Comparison of ENCODE assay signal across 8 cellular contexts in genomic region chr6:5085638-5086293, GRCh38. TPM values are rescaled to one million over a fixed set of nuclear protein-coding genes. Genes with fewer than 3 reads are reported as not detected.
DNase-seq lines count a peak whose midpoint lies in the region; ATAC-seq and TF ChIP-seq lines count a peak whose summit lies in the region.

No MANE protein-coding gene starts in this region.

- peak overlapping the region; percentile 85 for H3K4me2 ChIP-seq in fibroblast of lung (ENCODE audit: extremely low read depth, insufficient read depth, low read length)
- peak overlapping the region; percentile 97 for H3K4me2 ChIP-seq in neuronal stem cell (ENCODE audit: insufficient read depth, low read length, poor library complexity, severe bottlenecking)

- H2BK12ac ChIP-seq in neuronal stem cell (ENCODE audit: low read length) = peak overlapping the region; percentile 16

- H3K9me3 ChIP-seq in RWPE2 (ENCODE audit: severe bottlenecking) (no peaks in the 10 kb centered on the region), fibroblast of lung (ENCODE audit: control insufficient read depth, insufficient read depth, low read depth, low read length) (no peaks in the 10 kb centered on the region), neuronal stem cell (replicated peaks in 1 of 2; ENCODE audit: control insufficient read depth in 2 of 2, insufficient read depth in 1 of 2, low read depth in 1 of 2, low read length in 2 of 2) (peaks cover 0 to 5% of the 10 kb centered on the region in 2 donors)

- no peak overlapping the region for H2AK5ac ChIP-seq in neuronal stem cell (ENCODE audit: low read depth, low read length)

- no peaks in the 10 kb centered on the region for H4K20me1 ChIP-seq in fibroblast of lung (ENCODE audit: control insufficient read depth, extremely low read depth, insufficient read depth, low read length)

- H3K27me3 ChIP-seq in RWPE2 (ENCODE audit: insufficient read depth, poor library complexity, severe bottlenecking) (no peaks in the 10 kb centered on the region), fibroblast of lung (ENCODE audit: control insufficient read depth, insufficient read depth, low read length) (peaks cover 5% of the 10 kb centered on the region), neuronal stem cell (ENCODE audit: control insufficient read depth in 3 of 3, insufficient read depth in 3 of 3, low read depth in 1 of 3, low read length in 3 of 3) (peaks cover 35 to 49% (median 47%) of the 10 kb centered on the region in 3 experiments)

- H3K4ac ChIP-seq in neuronal stem cell (ENCODE audit: low read length) = no peak overlapping the region

- H3K36me3 ChIP-seq in RWPE2 (ENCODE audit: low read depth) (no peaks in the 10 kb centered on the region), fibroblast of lung (ENCODE audit: control insufficient read depth, insufficient read depth, low read length) (no peaks in the 10 kb centered on the region), neuronal stem cell (replicated peaks in 1 of 2; ENCODE audit: control insufficient read depth in 2 of 2, insufficient read depth in 2 of 2, low read length in 2 of 2) (no peaks in the 10 kb centered on the region)

- WGBS in neuronal stem cell (ENCODE audit: extremely low coverage in 2 of 2, insufficient read length in 2 of 2, insufficient replicate concordance in 1 of 2), 2 donors = no CpG with 5 or more reads among the region's 75 CpGs

- H2BK15ac ChIP-seq in neuronal stem cell (ENCODE audit: low read length) = peak overlapping the region; percentile 2

- peak overlapping the region; percentile 82 for H3K23ac ChIP-seq in neuronal stem cell (ENCODE audit: low read depth, low read length, poor library complexity)

- H2AFZ ChIP-seq in fibroblast of lung (ENCODE audit: low read length) = peak overlapping the region; percentile 62
- H2AFZ ChIP-seq in neuronal stem cell (ENCODE audit: low read length) = peak overlapping the region; percentile 99

- H3K4me3 ChIP-seq in RWPE2 (ENCODE audit: severe bottlenecking) = peak overlapping the region; percentile 31
- peak overlapping the region in 3 of 4 experiments; percentile 46 to 62 (median 58) for H3K4me3 ChIP-seq in fibroblast of lung (replicated peaks in 1 of 4; ENCODE audit: control extremely low read depth in 1 of 4, insufficient read depth in 1 of 4, low read depth in 3 of 4, low read length in 4 of 4)
- H3K4me3 ChIP-seq in neuronal stem cell (ENCODE audit: low read length in 2 of 2) = peak overlapping the region; percentile 54 to 78

- H3K27ac ChIP-seq in RWPE2 (ENCODE audit: poor library complexity, severe bottlenecking) (no peak overlapping the region), fibroblast of lung (ENCODE audit: insufficient read depth, low read length) (peak overlapping the region; percentile 13), neuronal stem cell (replicated peaks; ENCODE audit: low read length) (no peak overlapping the region)

- H3K79me2 ChIP-seq in fibroblast of lung (ENCODE audit: control insufficient read depth, insufficient read depth, low read length) = no peaks in the 10 kb centered on the region

- H2BK120ac ChIP-seq in neuronal stem cell (ENCODE audit: low read depth, low read length) = no peak overlapping the region

- H4K91ac ChIP-seq in neuronal stem cell (ENCODE audit: low read depth, low read length, poor library complexity) = no peak overlapping the region

- H3K9ac ChIP-seq in fibroblast of lung (ENCODE audit: insufficient read depth, low read length) (peak overlapping the region; percentile 48), neuronal stem cell (ENCODE audit: low read depth, low read length, poor library complexity) (peak overlapping the region; percentile 81)

- peak overlapping the region; percentile 94 for H3K14ac ChIP-seq in neuronal stem cell (ENCODE audit: low read length)

- H3K18ac ChIP-seq in neuronal stem cell (ENCODE audit: low read length) = peak overlapping the region; percentile 85

- no peak overlapping the region for H4K8ac ChIP-seq in neuronal stem cell (ENCODE audit: low read depth, low read length)

- H2BK5ac ChIP-seq in neuronal stem cell (ENCODE audit: low read length) = no peak overlapping the region

- H3K79me1 ChIP-seq in neuronal stem cell (ENCODE audit: low read depth, low read length) = no peaks in the 10 kb centered on the region

- ATAC-seq in HG02588 (IDR thresholded peaks at IDR 0.05; ENCODE audit: unreplicated experiment) (peak; percentile 28), RWPE2 (ENCODE audit: low read depth) (peak; percentile 24), HG02571 (IDR thresholded peaks at IDR 0.05; ENCODE audit: unreplicated experiment) (no peak), omental fat pad (ENCODE audit: low FRiP score) (no peak)

- TF ChIP-seq CTCF in RWPE2 (IDR thresholded peaks at IDR 0.05; ENCODE audit: poor library complexity, severe bottlenecking) (no peak), fibroblast of lung (conservative IDR thresholded peaks at IDR 0.05 in 1 of 2, IDR thresholded peaks at IDR 0.05 in 1 of 2; ENCODE audit: low read depth in 1 of 2, low read length in 2 of 2) (no peak), omental fat pad (IDR thresholded peaks at IDR 0.05) (no peak)

- H3K4me1 ChIP-seq in RWPE2 (ENCODE audit: insufficient read depth, poor library complexity, severe bottlenecking) = peaks cover 24% of the 10 kb centered on the region
- peaks cover 15% of the 10 kb centered on the region for H3K4me1 ChIP-seq in fibroblast of lung (ENCODE audit: control insufficient read depth, extremely low read depth, insufficient read depth, low read length)
- peaks cover 0 to 9% of the 10 kb centered on the region in 2 donors for H3K4me1 ChIP-seq in neuronal stem cell (ENCODE audit: control insufficient read depth in 2 of 2, insufficient read depth in 1 of 2, low read depth in 1 of 2, low read length in 2 of 2)

- DNase-seq in Daoy (ENCODE audit: low read depth) (peak; percentile 62), RWPE2 (ENCODE audit: low spot score) (no peak), fibroblast of lung (ENCODE audit: low read depth in 2 of 2) (peak; percentile 38 to 56), neuronal stem cell (ENCODE audit: low spot score) (peak; percentile 49), NCI-H526 treated with DMSO at 0.1 percent for 48 hours (lab: John Stamatoyannopoulos, UW) (no peak), omental fat pad (ENCODE audit: low spot score) (no peak)

RNA-seq across cellular contexts. Expression of gene PPP1R3G, which starts 0.6 kb away (rescaled TPM):
- 0.18 and 0.23 TPM in 2 replicates for total RNA-seq in Daoy (2014; rRNA removed; shearing (Covaris generic))
- 2.1 and 3.3 TPM in 2 replicates for total RNA-seq in fibroblast of lung
- polyA plus RNA-seq in fibroblast of lung = 0.10 and 0.72 TPM in 2 replicates
- polyA plus RNA-seq in fibroblast of lung (2012) = 0.30 and 1.4 TPM in 2 replicates
- polyA minus RNA-seq in fibroblast of lung (ENCODE audit: low replicate concordance) = 0.08 TPM in 1 of 2 replicates, not detected in the other
- polyA plus RNA-seq in neuronal stem cell (2013, experiment 1 of 2) = 0.01 TPM
- polyA plus RNA-seq in neuronal stem cell (2013, experiment 2 of 2) = 0.04 TPM
- total RNA-seq in omental fat pad = 1 to 10 TPM in 2 of 4 donors, under 1 TPM in 2; 0.56 to 1.8 (median 1.3) TPM

Comparison
In these comparisons a context has a peak if more than half of its experiments do, and no peak if none do; other contexts are left out.
1. DNase-seq: peak in Daoy (single experiment), fibroblast of lung (2 of 2) and neuronal stem cell (single experiment); none in RWPE2 (single experiment), NCI-H526 treated with DMSO at 0.1 percent for 48 hours (single experiment) and omental fat pad (single experiment).
2. ATAC-seq: peak in HG02588 (single experiment) and RWPE2 (single experiment); none in HG02571 (single experiment) and omental fat pad (single experiment).
3. Peak in every context shown above with its lines, with median percentiles within 50 percentile points of each other: H3K4me3 ChIP-seq.